Comparison of ENCODE assay signal across 8 cellular contexts in genomic region chr19:38650180-38650775, GRCh38. TPM values are rescaled to one million over a fixed set of nuclear protein-coding genes. Genes with fewer than 3 reads are reported as not detected.
A peak's percentile ranks its signal among the peaks of the same experiment; 100 is the strongest.
DNase-seq lines count a peak whose midpoint lies in the region; ATAC-seq and TF ChIP-seq lines count a peak whose summit lies in the region.

No MANE protein-coding gene starts in this region.

- H2AK5ac ChIP-seq in H9 (ENCODE audit: insufficient read length, low read length) = no peak overlapping the region

- no peak overlapping the region for H2BK15ac ChIP-seq in H9 (ENCODE audit: low read depth, low read length)

- peaks cover 19% of the 10 kb centered on the region for H3K4me1 ChIP-seq in H9 (ENCODE audit: insufficient read depth, low read length)

- H4K5ac ChIP-seq in H9 (ENCODE audit: insufficient read length, low read depth, low read length) = no peak overlapping the region

- H4K8ac ChIP-seq in H9 (replicated peaks; ENCODE audit: insufficient read length, low read depth, low read length) = no peak overlapping the region

- peak overlapping the region; percentile 93 for H3K4me2 ChIP-seq in H9 (ENCODE audit: insufficient read depth, insufficient read length, low read length)

- no CpG with 5 or more reads among the region's 8 CpGs for WGBS in H9 (ENCODE audit: extremely low coverage, insufficient read length, low lambda C conversion rate)

- H3K18ac ChIP-seq in H9 (ENCODE audit: insufficient read length, low read depth, low read length) = no peak overlapping the region

- H3K79me2 ChIP-seq in H9 (ENCODE audit: insufficient read depth, low read length) = peaks cover 64% of the 10 kb centered on the region

- TF ChIP-seq CTCF in H9 (conservative IDR thresholded peaks at IDR 0.05) (no peak), fibroblast of villous mesenchyme (IDR thresholded peaks at IDR 0.05; ENCODE audit: insufficient read depth, low read depth, low read length) (no peak)

- no peaks in the 10 kb centered on the region; a peak in 1 of 5 replicates for H3K9me3 Mint-ChIP-seq in H9

- H3K14ac ChIP-seq in H9 (ENCODE audit: insufficient read depth, low read length) = no peak overlapping the region

- DNase-seq in H9 = no peak
- DNase-seq in T-helper 17 cell = no peak
- no peak for DNase-seq in fibroblast of villous mesenchyme (ENCODE audit: low read depth)
- no peak for DNase-seq in skeletal muscle cell (ENCODE audit: low read depth)
- DNase-seq in kidney glomerular epithelial cell (lab: John Stamatoyannopoulos, UW) = no peak

- no peaks in the 10 kb centered on the region for H4K20me1 ChIP-seq in H9 (ENCODE audit: control insufficient read depth, insufficient read depth, insufficient read length)

- H3K27me3 Mint-ChIP-seq in H9 (ENCODE audit: low read depth) = no peaks in the 10 kb centered on the region; the same call in 1 of the 2 replicates
- no peaks in the 10 kb centered on the region for H3K27me3 Mint-ChIP-seq in T-helper 17 cell

- H3K27ac ChIP-seq in H9 (ENCODE audit: insufficient read length, low read depth, low read length) = no peak overlapping the region

- H3K9me3 ChIP-seq in H9 (ENCODE audit: control insufficient read depth, low read depth, low read length) (no peaks in the 10 kb centered on the region), T-helper 17 cell (ENCODE audit: control insufficient read depth, low read length, poor library complexity, severe bottlenecking) (peaks cover 2% of the 10 kb centered on the region)

- H2BK20ac ChIP-seq in H9 (ENCODE audit: low read depth, low read length, poor library complexity, severe bottlenecking) = no peak overlapping the region

- no peak overlapping the region for H3K56ac ChIP-seq in H9 (ENCODE audit: insufficient read length, low read depth, low read length)

- ATAC-seq in T-helper 17 cell (no peak), GM21526 (IDR thresholded peaks at IDR 0.05; ENCODE audit: low FRiP score, unreplicated experiment) (no peak), HG02970 (IDR thresholded peaks at IDR 0.05; ENCODE audit: low FRiP score, unreplicated experiment) (no peak), HG03196 (IDR thresholded peaks at IDR 0.05; ENCODE audit: unreplicated experiment) (no peak)

- no peaks in the 10 kb centered on the region for H3K27me3 ChIP-seq in H9 (ENCODE audit: insufficient read depth, low read length)

- H3K36me3 Mint-ChIP-seq in H9 (ENCODE audit: insufficient read depth in 1 of 3, low read depth in 3 of 3) (peaks cover 4 to 12% (median 8%) of the 10 kb centered on the region in 3 experiments; a peak in 5 of 7 replicates), T-helper 17 cell (ENCODE audit: low read depth) (peaks cover 13% of the 10 kb centered on the region)

- no peak overlapping the region for H2AFZ ChIP-seq in H9 (ENCODE audit: low read length)

- H3K23me2 ChIP-seq in H9 (ENCODE audit: insufficient read length, low read depth, low read length, poor library complexity, severe bottlenecking) = peaks cover 21% of the 10 kb centered on the region

- H3K4me1 Mint-ChIP-seq in H9 (peaks cover 64 to 71% of the 10 kb centered on the region in 2 experiments), T-helper 17 cell (peaks cover 48% of the 10 kb centered on the region)

- no peak overlapping the region for H3T11ph ChIP-seq in H9 (ENCODE audit: low read length)

- no peak overlapping the region for H2BK120ac ChIP-seq in H9 (ENCODE audit: low read depth, low read length, poor library complexity, severe bottlenecking)

- no peak overlapping the region for H2BK5ac ChIP-seq in H9 (ENCODE audit: insufficient read length, low read length)

- H3K4ac ChIP-seq in H9 (ENCODE audit: low read depth, low read length) = no peak overlapping the region

- H3K9ac ChIP-seq in H9 (ENCODE audit: extremely low read depth, insufficient read length, low read length) = peak overlapping the region; percentile 42

- H2BK12ac ChIP-seq in H9 (ENCODE audit: insufficient read length, low read depth, low read length) = no peak overlapping the region

- H3K4me3 ChIP-seq in fibroblast of villous mesenchyme (ENCODE audit: low read depth, low read length) (peak overlapping the region; percentile 99), skeletal muscle cell (ENCODE audit: low read depth, low read length) (peak overlapping the region; percentile 82)

- H3K27ac Mint-ChIP-seq in H9 = peak overlapping the region; percentile 38 to 88 (median 86); a peak in 4 of 7 replicates
- peak overlapping the region; percentile 96 for H3K27ac Mint-ChIP-seq in T-helper 17 cell

- peak overlapping the region; percentile 95 to 100 for H3K4me3 Mint-ChIP-seq in H9
- H3K4me3 Mint-ChIP-seq in T-helper 17 cell = peak overlapping the region; percentile 100

- peaks cover 3% of the 10 kb centered on the region for H3K79me1 ChIP-seq in H9 (ENCODE audit: insufficient read depth, low read depth, low read length, poor library complexity, severe bottlenecking)

- no peak overlapping the region for H3K23ac ChIP-seq in H9 (ENCODE audit: insufficient read length, low read depth, low read length)

- H4K91ac ChIP-seq in H9 (ENCODE audit: insufficient read length, low read depth, low read length) = no peak overlapping the region

RNA-seq across cellular contexts. Expression of gene ACTN4, which starts 2.8 kb away (rescaled TPM):
- total RNA-seq in H9 (2021) (369 and 386 TPM in 2 replicates), T-helper 17 cell (100 to 1,000 TPM; 201 to 205 TPM), fibroblast of villous mesenchyme (333 and 456 TPM in 2 replicates)

RNA-seq across cellular contexts. Expression of gene EIF3K, which starts 31.3 kb away (rescaled TPM):
- total RNA-seq in H9 (2021) = 341 and 345 TPM in 2 replicates
- 100 to 1,000 TPM; 282 to 320 TPM for total RNA-seq in T-helper 17 cell
- 152 and 257 TPM in 2 replicates for total RNA-seq in fibroblast of villous mesenchyme

RNA-seq across cellular contexts. Expression of gene MAP4K1, which starts 32.5 kb away (rescaled TPM):
- total RNA-seq in H9 (2021) = 25.7 and 31.1 TPM in 2 replicates
- total RNA-seq in T-helper 17 cell = 100 to 1,000 TPM; 298 to 351 TPM
- total RNA-seq in fibroblast of villous mesenchyme = 0.32 TPM in 1 of 2 replicates, not detected in the other

Comparison
In these comparisons a context has a peak if more than half of its experiments do, and no peak if none do; other contexts are left out.
1. RNA of gene MAP4K1, which starts 32.5 kb away (total RNA-seq): 298 to 351 TPM in T-helper 17 cell and 25.7 to 31.1 TPM in H9; 0.32 TPM in fibroblast of villous mesenchyme; every median in the first group is over 10 times any median in the second.